8 cellular contexts compared by ENCODE assay signal in the genomic region with DNA sequence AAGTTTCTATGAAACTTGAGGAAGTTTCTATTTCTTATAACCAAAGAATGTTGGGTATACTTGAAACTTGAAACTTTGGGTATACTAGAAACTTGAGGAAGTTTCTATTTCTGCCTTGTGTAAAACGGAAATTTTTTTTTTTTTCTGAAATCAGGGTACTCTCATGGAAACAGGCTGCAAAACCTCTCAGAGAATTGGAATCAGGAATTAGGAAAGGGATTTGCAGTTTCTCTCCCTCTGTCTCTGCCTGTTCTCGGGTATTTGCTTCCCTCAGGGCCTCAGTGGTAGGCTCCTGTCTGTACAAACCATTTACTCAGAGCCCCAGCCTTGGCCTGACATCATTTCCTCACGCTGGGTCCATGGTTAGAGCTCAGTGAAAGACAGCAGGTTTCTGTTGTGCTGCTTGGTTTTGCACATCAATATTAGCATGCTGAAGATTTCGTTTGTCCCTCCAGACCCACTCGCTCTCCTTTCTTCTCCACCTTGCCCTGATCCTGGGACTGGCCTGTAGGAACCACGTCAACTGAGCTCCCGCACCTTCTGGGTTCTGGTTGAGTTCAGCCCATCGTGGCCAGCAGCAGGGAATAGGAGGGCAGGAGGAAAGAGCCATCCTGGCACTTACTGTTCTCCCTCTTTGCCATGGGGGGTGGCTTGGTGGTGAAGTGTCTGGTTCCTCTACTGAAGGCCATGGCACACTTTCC.
A peak's percentile ranks its signal among the peaks of the same experiment; 100 is the strongest.
DNase-seq lines count a peak whose midpoint lies in the region; ATAC-seq and TF ChIP-seq lines count a peak whose summit lies in the region.

No MANE protein-coding gene starts in this region.

- no peak for TF ChIP-seq POLR2A in stomach (IDR thresholded peaks at IDR 0.05)

- H3K4me1 ChIP-seq in stomach: peaks cover 35 to 56% (median 41%) of the 10 kb centered on the region in 4 donors

- peaks cover 2 to 3% (median 2%) of the 10 kb centered on the region in 3 donors for H3K27me3 Mint-ChIP-seq in immature natural killer cell (ENCODE audit: low read depth in 3 of 3)

- H3K27me3 ChIP-seq in stomach: no peaks in the 10 kb centered on the region

- H3K4me3 Mint-ChIP-seq in immature natural killer cell: peak overlapping the region; percentile 45 to 80 (median 54)

- peak overlapping the region; percentile 40 to 82 (median 80) for H3K27ac ChIP-seq in stomach

- H3K36me3 Mint-ChIP-seq in immature natural killer cell: no peaks in the 10 kb centered on the region

- intact Hi-C loops in stomach (cut with DNase I; ENCODE audit: low total_unique reads): no loop called here

- 55 to 76% (median 69%) methylated on average over 8 of the region's 8 CpGs for WGBS in stomach, 5 donors

- TF ChIP-seq EP300 in stomach (IDR thresholded peaks at IDR 0.05): no peak

- H3K36me3 ChIP-seq in stomach: no peaks in the 10 kb centered on the region

- no peak for TF ChIP-seq CTCF in stomach (IDR thresholded peaks at IDR 0.05)

- no peaks in the 10 kb centered on the region for H3K9me3 ChIP-seq in stomach

- no peaks in the 10 kb centered on the region for H3K9me3 Mint-ChIP-seq in immature natural killer cell

- ATAC-seq in GM21576 (IDR thresholded peaks at IDR 0.05; ENCODE audit: unreplicated experiment): peak; percentile 86

- H3K27ac Mint-ChIP-seq in immature natural killer cell: peak overlapping the region; percentile 85 to 93 (median 88)

- H3K4me1 Mint-ChIP-seq in immature natural killer cell: peaks cover 53 to 64% of the 10 kb centered on the region in 2 donors

- DNase-seq in GM04503 (ENCODE audit: low read depth) (peak; percentile 37), M059J (ENCODE audit: low read depth) (peak; percentile 19), immature natural killer cell (peak; percentile 19 to 44 (median 23)), stomach (no peak), COLO829 (ENCODE audit: low spot score) (no peak), COR-L47 (lab: John Stamatoyannopoulos, UW) (no peak)
- peak; percentile 64 for DNase-seq in activated effector memory CD4-positive, alpha-beta T cell treated with anti-CD3 and anti-CD28 coated beads, Interleukin-2, amount 50 U/mL, for 16 hours

- no peak overlapping the region for H3K4me3 ChIP-seq in stomach

Comparison
In these comparisons a context has a peak if more than half of its experiments do, and no peak if none do; other contexts are left out.
1. DNase-seq: peak in GM04503 (single experiment), M059J (single experiment), activated effector memory CD4-positive, alpha-beta T cell treated with anti-CD3 and anti-CD28 coated beads, Interleukin-2, amount 50 U/mL, for 16 hours (single experiment) and immature natural killer cell (3 of 3); none in stomach (single experiment), COLO829 (single experiment) and COR-L47 (single experiment).